In genomic region chr14:69610020-69610858, GRCh38 we compare ENCODE assay signal across 8 cellular contexts. TPM values are rescaled to one million over a fixed set of nuclear protein-coding genes. Genes with fewer than 3 reads are reported as not detected.
DNase-seq lines count a peak whose midpoint lies in the region; FAIRE-seq and TF ChIP-seq lines count a peak whose summit lies in the region.

No MANE protein-coding gene starts in this region.

- peaks cover 27% of the 10 kb centered on the region for H3K79me2 ChIP-seq in endothelial cell of umbilical vein (ENCODE audit: control insufficient read depth, insufficient read depth, low read length)
- peaks cover 30% of the 10 kb centered on the region for H3K79me2 ChIP-seq in osteoblast (ENCODE audit: insufficient read depth, low read length)

- H3K4me1 Mint-ChIP-seq in CD8-positive, alpha-beta memory T cell = peaks cover 43 to 45% (median 44%) of the 10 kb centered on the region in 3 donors

- no peaks in the 10 kb centered on the region for H3K36me3 ChIP-seq in CD8-positive, alpha-beta memory T cell (ENCODE audit: insufficient read depth, low read length)
- H3K36me3 ChIP-seq in endothelial cell of umbilical vein (ENCODE audit: control insufficient read depth in 2 of 2, extremely low read depth in 1 of 2, insufficient read depth in 2 of 2, low read length in 2 of 2) = no peaks in the 10 kb centered on the region
- no peaks in the 10 kb centered on the region for H3K36me3 ChIP-seq in osteoblast (ENCODE audit: insufficient read depth, low read length)

- no peak for DNase-seq in CD8-positive, alpha-beta memory T cell
- peak; percentile 42 for DNase-seq in OCI-M1 (lab: John Stamatoyannopoulos, UW)
- DNase-seq in endothelial cell of umbilical vein (ENCODE audit: low read depth, low spot score) = no peak
- no peak for DNase-seq in osteoblast (ENCODE audit: insufficient read length, low spot score, missing footprints)
- DNase-seq in cerebellum (ENCODE audit: low spot score) = no peak
- DNase-seq in Ammon's horn (ENCODE audit: low spot score) = no peak
- no peak for DNase-seq in NCI-H345 (lab: John Stamatoyannopoulos, UW)
- DNase-seq in NCI-H1436 treated with DMSO at 0.1 percent for 48 hours (lab: John Stamatoyannopoulos, UW) = no peak

- peak overlapping the region; percentile 59 for H2AFZ ChIP-seq in endothelial cell of umbilical vein (ENCODE audit: low read depth, low read length)
- peak overlapping the region; percentile 98 for H2AFZ ChIP-seq in osteoblast (ENCODE audit: low read length)

- CTCF ChIA-PET in CD8-positive, alpha-beta memory T cell (lab: Charles Lee) = interaction anchor here (1.0 to 6.4 kb wide), 3 partner anchors 103 to 117 kb away, joined by 3 to 41 read pairs (median 6); no protein-coding TSS in a partner anchor
- CTCF ChIA-PET in endothelial cell of umbilical vein (lab: Charles Lee) = interaction anchor here (1.1 to 3.5 kb wide), 4 partner anchors 24 to 117 kb away, joined by 4 to 19 read pairs (median 10); no protein-coding TSS in a partner anchor

- no peaks in the 10 kb centered on the region for H3K27me3 ChIP-seq in CD8-positive, alpha-beta memory T cell (ENCODE audit: insufficient read depth, low read length, poor library complexity, severe bottlenecking)
- H3K27me3 ChIP-seq in endothelial cell of umbilical vein (ENCODE audit: control insufficient read depth in 2 of 2, insufficient read depth in 2 of 2, low read length in 2 of 2) = no peaks in the 10 kb centered on the region
- H3K27me3 ChIP-seq in osteoblast (ENCODE audit: insufficient read depth, low read length) = no peaks in the 10 kb centered on the region

- H3K4me1 ChIP-seq in CD8-positive, alpha-beta memory T cell (ENCODE audit: insufficient read depth, low read length) = peaks cover 48% of the 10 kb centered on the region
- H3K4me1 ChIP-seq in endothelial cell of umbilical vein (ENCODE audit: control insufficient read depth, extremely low read depth, insufficient read depth, low read length) (peaks cover 22% of the 10 kb centered on the region), osteoblast (ENCODE audit: insufficient read depth, low read length) (peaks cover 25% of the 10 kb centered on the region)

- H3K4me2 ChIP-seq in endothelial cell of umbilical vein (ENCODE audit: insufficient read depth, low read length) (peak overlapping the region; percentile 59), osteoblast (ENCODE audit: insufficient read depth, low read length) (peak overlapping the region; percentile 97)

- H3K9me3 Mint-ChIP-seq in CD8-positive, alpha-beta memory T cell = no peaks in the 10 kb centered on the region

- peak overlapping the region; percentile 84 to 97 (median 92) for H3K27ac Mint-ChIP-seq in CD8-positive, alpha-beta memory T cell

- H3K9me3 ChIP-seq in CD8-positive, alpha-beta memory T cell (ENCODE audit: low read length) = no peaks in the 10 kb centered on the region
- H3K9me3 ChIP-seq in endothelial cell of umbilical vein (replicated peaks; ENCODE audit: control insufficient read depth, insufficient read depth, low read length) (no peaks in the 10 kb centered on the region), osteoblast (ENCODE audit: low read depth, low read length) (no peaks in the 10 kb centered on the region)

- TF ChIP-seq POLR2A in endothelial cell of umbilical vein (IDR thresholded peaks at IDR 0.05; ENCODE audit: low read depth, low read length) = no peak

- H3K4me3 Mint-ChIP-seq in CD8-positive, alpha-beta memory T cell = peak overlapping the region; percentile 77 to 93 (median 85)

- H3K9me1 ChIP-seq in endothelial cell of umbilical vein (replicated peaks; ENCODE audit: control insufficient read depth, extremely low read depth, insufficient read depth, low read length) = no peaks in the 10 kb centered on the region

- TF ChIP-seq CTCF in endothelial cell of umbilical vein (IDR thresholded peaks at IDR 0.05; ENCODE audit: extremely low read depth in 1 of 2, insufficient read depth in 1 of 2, low read depth in 1 of 2, low read length in 2 of 2) (no peak), osteoblast (IDR thresholded peaks at IDR 0.05; ENCODE audit: extremely low read depth, low read depth, low read length) (no peak)

- H3K36me3 Mint-ChIP-seq in CD8-positive, alpha-beta memory T cell = peaks cover 0 to 3% (median 0%) of the 10 kb centered on the region in 3 donors

- POLR2A ChIA-PET in CD8-positive, alpha-beta memory T cell (lab: Charles Lee) = interaction anchor here (1.0 to 3.2 kb wide), 3 partner anchors 14 to 157 kb away, joined by 8 to 30 read pairs (median 9); partner anchors contain the start of gene SRSF5
- POLR2A ChIA-PET in endothelial cell of umbilical vein (lab: Charles Lee) = interaction anchor here (0.5 kb wide), 1 partner anchor 164 kb away, joined by 5 read pairs; no protein-coding TSS in a partner anchor

- no peaks in the 10 kb centered on the region for H4K20me1 ChIP-seq in endothelial cell of umbilical vein (replicated peaks; ENCODE audit: control insufficient read depth, extremely low read depth, insufficient read depth, low read length)
- H4K20me1 ChIP-seq in osteoblast (ENCODE audit: insufficient read depth, low read length) = peaks cover 19% of the 10 kb centered on the region

- H3K27ac ChIP-seq in CD8-positive, alpha-beta memory T cell (ENCODE audit: low read depth, low read length) = peak overlapping the region; percentile 62
- H3K27ac ChIP-seq in endothelial cell of umbilical vein (ENCODE audit: insufficient read depth, low read depth, low read length) = no peak overlapping the region
- peak overlapping the region; percentile 84 for H3K27ac ChIP-seq in osteoblast (ENCODE audit: low read depth, low read length)

- intact Hi-C loops in endothelial cell of umbilical vein (cut with micrococcal nuclease) = loop anchor here (2.0 kb wide), 1 partner anchor 117 kb away; no protein-coding TSS in a partner anchor

- H3K4me3 ChIP-seq in CD8-positive, alpha-beta memory T cell (ENCODE audit: low read length) = peak overlapping the region; percentile 81
- peak overlapping the region in 1 of 3 experiments; percentile 70 for H3K4me3 ChIP-seq in endothelial cell of umbilical vein (replicated peaks in 1 of 3; ENCODE audit: insufficient read depth in 1 of 3, low read depth in 1 of 3, low read length in 3 of 3)
- H3K4me3 ChIP-seq in osteoblast (ENCODE audit: insufficient read depth, low read length) = peak overlapping the region; percentile 76

- peaks cover 0 to 5% of the 10 kb centered on the region in 2 donors for H3K27me3 Mint-ChIP-seq in CD8-positive, alpha-beta memory T cell

- FAIRE-seq in endothelial cell of umbilical vein (lab: Jason Lieb, UNC) = peak; percentile 18

- no TSS peak for BruUV-seq in endothelial cell of umbilical vein (replicated peaks; lab: Mats Ljungman, UMichigan)

- H3K9ac ChIP-seq in endothelial cell of umbilical vein (replicated peaks; ENCODE audit: extremely low read depth, insufficient read depth, low read length) = no peak overlapping the region

- dilution Hi-C loops in endothelial cell of umbilical vein (cut with MboI; ENCODE audit: extremely low pct_ligation_motif_present, low sequenced_read_pairs) = no loop called here

TF ChIP-seq in endothelial cell of umbilical vein, 7 proteins besides CTCF, POLR2A, EP300 and RAD21:
- no peak for TF ChIP-seq FOS (IDR thresholded peaks at IDR 0.05; ENCODE audit: borderline replicate concordance, insufficient read depth, low read length)
- TF ChIP-seq EZH2 (IDR thresholded peaks at IDR 0.05; ENCODE audit: borderline replicate concordance, low read depth, low read length, severe bottlenecking) = no peak
- TF ChIP-seq GATA2 (IDR thresholded peaks at IDR 0.05; ENCODE audit: insufficient read depth, insufficient read length, low read depth, low read length) = no peak

RNA-seq across cellular contexts. Expression of gene SUSD6, which starts 1.2 kb away (rescaled TPM):
- 10 to 100 TPM; 51.4 to 53.9 TPM for total RNA-seq in CD8-positive, alpha-beta memory T cell
- 9.3 TPM for polyA plus RNA-seq in CD8-positive, alpha-beta memory T cell
- total RNA-seq in endothelial cell of umbilical vein = 19.5 and 29.0 TPM in 2 replicates
- 11.7 and 13.4 TPM in 2 replicates for polyA plus RNA-seq in endothelial cell of umbilical vein
- 11.3 and 11.6 TPM in 2 replicates for polyA plus RNA-seq in endothelial cell of umbilical vein (2011; cell fraction: cytosol; rRNA removed)
- 51.7 and 52.3 TPM in 2 replicates for polyA plus RNA-seq in endothelial cell of umbilical vein (2011; cell fraction: nucleus; rRNA removed)
- polyA plus RNA-seq in endothelial cell of umbilical vein (2012) = 11.8 and 15.6 TPM in 2 replicates
- polyA minus RNA-seq in endothelial cell of umbilical vein = 26.7 and 32.1 TPM in 2 replicates
- polyA minus RNA-seq in endothelial cell of umbilical vein (2011; cell fraction: cytosol; rRNA and poly(A)+ RNA removed) = 4.3 TPM
- 26.3 and 27.4 TPM in 2 replicates for polyA minus RNA-seq in endothelial cell of umbilical vein (2011; cell fraction: nucleus; rRNA and poly(A)+ RNA removed)
- 17.1 and 17.7 TPM in 2 replicates for total RNA-seq in osteoblast
- 11.5 TPM for total RNA-seq in cerebellum

RNA-seq across cellular contexts. Expression of gene CCDC177, which starts 35.6 kb away (rescaled TPM):
- not detected for total RNA-seq in CD8-positive, alpha-beta memory T cell
- not detected for polyA plus RNA-seq in CD8-positive, alpha-beta memory T cell
- total RNA-seq in endothelial cell of umbilical vein (not detected in 2 replicates), osteoblast (not detected in 2 replicates), cerebellum (4.5 TPM)
- polyA plus RNA-seq in endothelial cell of umbilical vein = not detected in 2 replicates
- not detected in 2 replicates for polyA plus RNA-seq in endothelial cell of umbilical vein (2011; cell fraction: cytosol; rRNA removed)
- polyA plus RNA-seq in endothelial cell of umbilical vein (2011; cell fraction: nucleus; rRNA removed) = not detected in 2 replicates
- not detected in 2 replicates for polyA plus RNA-seq in endothelial cell of umbilical vein (2012)
- not detected in 2 replicates for polyA minus RNA-seq in endothelial cell of umbilical vein
- 0.51 TPM for polyA minus RNA-seq in endothelial cell of umbilical vein (2011; cell fraction: cytosol; rRNA and poly(A)+ RNA removed)
- not detected in 2 replicates for polyA minus RNA-seq in endothelial cell of umbilical vein (2011; cell fraction: nucleus; rRNA and poly(A)+ RNA removed)
